ENCODE assay signal across 38 cellular contexts in the genomic region with DNA sequence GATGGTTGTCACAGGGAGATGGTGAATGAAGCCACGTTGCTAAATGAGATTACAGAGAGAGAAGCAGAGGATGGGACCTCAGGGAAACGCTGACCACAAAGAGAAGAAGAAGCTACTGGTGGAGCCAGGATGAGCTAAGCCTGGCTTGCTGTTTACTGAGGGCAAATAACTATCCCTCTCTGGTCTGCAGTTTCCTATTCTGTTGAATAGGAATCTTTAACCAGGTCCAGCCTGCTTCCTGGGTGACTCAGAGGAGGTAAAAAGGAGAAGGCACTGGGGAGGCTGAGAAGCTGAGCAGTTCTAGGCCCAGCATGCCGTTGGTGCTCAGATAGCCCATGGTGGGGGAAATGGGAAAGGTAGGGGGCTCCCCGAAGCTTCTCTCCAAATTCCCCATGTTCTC. TPM values are rescaled to one million over a fixed set of nuclear protein-coding genes. Genes with fewer than 3 reads are reported as not detected.
DNase-seq lines count a peak whose midpoint lies in the region; ATAC-seq lines count a peak whose summit lies in the region.
"Had no signal": no experiment of that assay in that cellular context is flagged by ENCODE, and none has a peak within 500 bp of the region (broad histone marks: within the 10 kb centered on the region; RNA-seq: fewer than 3 reads in every experiment).

No MANE protein-coding gene starts in this region.

- H3K4me3 Mint-ChIP-seq in activated T-helper 17 cell treated with anti-CD3 and anti-CD28 coated beads, Interleukin-2, amount 50 U/mL, for 72 hours: no peak overlapping the region
- H3K4me3 Mint-ChIP-seq: activated CD4-positive, alpha-beta T cell treated with anti-CD3 and anti-CD28 coated beads, Interleukin-2, amount 10 ng/mL, durations not matched to agents 7 days and 5 days; activated naive CD8-positive, alpha-beta T cell treated with anti-CD3 and anti-CD28 coated beads, Interleukin-2, amount 10 ng/mL, durations not matched to agents 7 days and 5 days; GM23338; HFFc6; immature natural killer cell; stimulated activated naive CD8-positive, alpha-beta T cell treated with anti-CD3 and anti-CD28 coated beads, Interleukin-15, Interleukin-2, amounts not matched to agents 100 ng/mL and 50 ng/mL, for 24 hours; WTC11 had no signal

- H3K4me2 ChIP-seq in neuronal stem cell (ENCODE audit: insufficient read depth, low read length, poor library complexity, severe bottlenecking): no peak overlapping the region

- peaks cover 0 to 91% (median 19%) of the 10 kb centered on the region in 3 experiments for H3K27me3 ChIP-seq in neuronal stem cell (ENCODE audit: control insufficient read depth in 3 of 3, insufficient read depth in 3 of 3, low read depth in 1 of 3, low read length in 3 of 3)
- H3K27me3 ChIP-seq: ascending aorta, colonic mucosa, right atrium auricular region, uterus had no signal

- H2BK12ac ChIP-seq in neuronal stem cell (ENCODE audit: low read length): no peak overlapping the region

- peak overlapping the region; percentile 25 for H3K27ac Mint-ChIP-seq in activated T-helper 17 cell treated with anti-CD3 and anti-CD28 coated beads, Interleukin-2, amount 50 U/mL, for 72 hours
- H3K27ac Mint-ChIP-seq: activated CD4-positive, alpha-beta T cell treated with anti-CD3 and anti-CD28 coated beads, Interleukin-2, amount 10 ng/mL, durations not matched to agents 7 days and 5 days; activated naive CD8-positive, alpha-beta T cell treated with anti-CD3 and anti-CD28 coated beads, Interleukin-2, amount 10 ng/mL, durations not matched to agents 7 days and 5 days; GM23338; HFFc6; immature natural killer cell; stimulated activated naive CD8-positive, alpha-beta T cell treated with anti-CD3 and anti-CD28 coated beads, Interleukin-15, Interleukin-2, amounts not matched to agents 100 ng/mL and 50 ng/mL, for 24 hours; WTC11 had no signal

- no peak overlapping the region for H3K27ac ChIP-seq in neuronal stem cell (replicated peaks; ENCODE audit: low read length)
- H3K27ac ChIP-seq: ascending aorta, colonic mucosa, left ventricle myocardium inferior, parathyroid adenoma, right atrium auricular region, thoracic aorta, uterus had no signal

- no peak overlapping the region for H2BK15ac ChIP-seq in neuronal stem cell (ENCODE audit: low read length)

- H4K91ac ChIP-seq in neuronal stem cell (ENCODE audit: low read depth, low read length, poor library complexity): no peak overlapping the region

- peak overlapping the region; percentile 76 for H3K18ac ChIP-seq in neuronal stem cell (ENCODE audit: low read length)

- H3K79me1 ChIP-seq in neuronal stem cell (ENCODE audit: low read depth, low read length): no peaks in the 10 kb centered on the region

- H2AK5ac ChIP-seq in neuronal stem cell (ENCODE audit: low read depth, low read length): no peak overlapping the region

- H2AFZ ChIP-seq in neuronal stem cell (ENCODE audit: low read length): no peak overlapping the region
- H2AFZ ChIP-seq: parathyroid adenoma had no signal

- no peaks in the 10 kb centered on the region for H3K36me3 ChIP-seq in neuronal stem cell (replicated peaks in 1 of 2; ENCODE audit: control insufficient read depth in 2 of 2, insufficient read depth in 2 of 2, low read length in 2 of 2)
- H3K36me3 ChIP-seq: ascending aorta, colonic mucosa, left ventricle myocardium inferior, right atrium auricular region, thoracic aorta, uterus had no signal

- peak; percentile 41 for DNase-seq in ACHN
- peak; percentile 29 for DNase-seq in HT-29 (ENCODE audit: low spot score)
- no peak for DNase-seq in neuronal stem cell (ENCODE audit: low spot score)
- DNase-seq in activated naive CD4-positive, alpha-beta T cell treated with Interleukin-2 at 50 U/mL for 16 hours: no peak
- no peak for DNase-seq in activated CD4-positive, alpha-beta T cell treated with anti-CD3 and anti-CD28 coated beads for 1 hour
- DNase-seq: activated CD4-positive, alpha-beta T cell treated with anti-CD3 and anti-CD28 coated beads, Interleukin-2, amount 10 ng/mL, durations not matched to agents 7 days and 5 days; activated effector memory CD4-positive, alpha-beta T cell treated with anti-CD3 and anti-CD28 coated beads, Interleukin-2, amount 50 U/mL, for 16 hours; activated naive CD8-positive, alpha-beta T cell treated with anti-CD3 and anti-CD28 coated beads, Interleukin-2, amount 10 ng/mL, durations not matched to agents 7 days and 5 days; activated T-cell treated with anti-CD3 and anti-CD28 coated beads, Interleukin-2, amount 50 U/mL, for 1 hour; C1 segment of cervical spinal cord; Caco-2; colonic mucosa; DMS79; effector CD8-positive, alpha-beta T cell; GF-D8; HFFc6; immature natural killer cell; left ventricle myocardium inferior; NCI-H2029 treated with DMSO at 0.1 percent for 48 hours; NCI-H526 treated with DMSO at 0.1 percent for 48 hours; stimulated activated CD4-positive, alpha-beta T cell treated with anti-CD3 and anti-CD28 coated beads, Interleukin-2, amount 100 ng/mL, for 24 hours; T-helper 9 cell; uterus had no signal

- H3K9me3 ChIP-seq in neuronal stem cell (replicated peaks in 1 of 2; ENCODE audit: control insufficient read depth in 2 of 2, insufficient read depth in 1 of 2, low read depth in 1 of 2, low read length in 2 of 2): no peaks in the 10 kb centered on the region
- H3K9me3 ChIP-seq: ascending aorta, Caco-2, colonic mucosa, left ventricle myocardium inferior, right atrium auricular region, thoracic aorta, uterus had no signal

- peaks cover 11% of the 10 kb centered on the region for H3K4me1 Mint-ChIP-seq in activated T-helper 17 cell treated with anti-CD3 and anti-CD28 coated beads, Interleukin-2, amount 50 U/mL, for 72 hours
- H3K4me1 Mint-ChIP-seq: immature natural killer cell had no signal

- no peak for ATAC-seq in activated T-helper 17 cell treated with anti-CD3 and anti-CD28 coated beads, Interleukin-2, amount 50 U/mL, for 72 hours (replicated peaks)
- no peak for ATAC-seq in GM21737 (IDR thresholded peaks at IDR 0.05; ENCODE audit: unreplicated experiment)

- H2BK5ac ChIP-seq in neuronal stem cell (ENCODE audit: low read length): no peak overlapping the region

- in situ Hi-C loops in ACHN (cut with HindIII; ENCODE audit: low pct_ligation_motif_present, low pct_unique_long_range_greater_than_20kb, low sequenced_read_pairs): no loop called here

- H3K27me3 Mint-ChIP-seq in activated T-helper 17 cell treated with anti-CD3 and anti-CD28 coated beads, Interleukin-2, amount 50 U/mL, for 72 hours: peaks cover 36% of the 10 kb centered on the region

- H3K9me3 Mint-ChIP-seq in activated T-helper 17 cell treated with anti-CD3 and anti-CD28 coated beads, Interleukin-2, amount 50 U/mL, for 72 hours: no peaks in the 10 kb centered on the region
- H3K9me3 Mint-ChIP-seq: activated CD4-positive, alpha-beta T cell treated with anti-CD3 and anti-CD28 coated beads, Interleukin-2, amount 10 ng/mL, durations not matched to agents 7 days and 5 days; activated naive CD8-positive, alpha-beta T cell treated with anti-CD3 and anti-CD28 coated beads, Interleukin-2, amount 10 ng/mL, durations not matched to agents 7 days and 5 days; HFFc6; immature natural killer cell; stimulated activated naive CD8-positive, alpha-beta T cell treated with anti-CD3 and anti-CD28 coated beads, Interleukin-15, Interleukin-2, amounts not matched to agents 100 ng/mL and 50 ng/mL, for 24 hours; WTC11 had no signal

- H2BK120ac ChIP-seq in neuronal stem cell (ENCODE audit: low read depth, low read length): no peak overlapping the region

- no peak overlapping the region for H4K8ac ChIP-seq in neuronal stem cell (ENCODE audit: low read depth, low read length)

- H3K36me3 Mint-ChIP-seq in activated T-helper 17 cell treated with anti-CD3 and anti-CD28 coated beads, Interleukin-2, amount 50 U/mL, for 72 hours (ENCODE audit: low read depth): no peaks in the 10 kb centered on the region
- H3K36me3 Mint-ChIP-seq: activated naive CD8-positive, alpha-beta T cell treated with anti-CD3 and anti-CD28 coated beads, Interleukin-2, amount 10 ng/mL, durations not matched to agents 7 days and 5 days; immature natural killer cell; WTC11 had no signal

- H3K23ac ChIP-seq in neuronal stem cell (ENCODE audit: low read depth, low read length, poor library complexity): no peak overlapping the region

- WGBS in neuronal stem cell (ENCODE audit: extremely low coverage in 2 of 2, insufficient read length in 2 of 2, insufficient replicate concordance in 1 of 2), 2 donors: no CpG with 5 or more reads among the region's 4 CpGs

- H3K4me1 ChIP-seq in neuronal stem cell (ENCODE audit: control insufficient read depth in 2 of 2, insufficient read depth in 1 of 2, low read depth in 1 of 2, low read length in 2 of 2): peaks cover 8 to 48% of the 10 kb centered on the region in 2 donors
- H3K4me1 ChIP-seq: colonic mucosa, uterus had no signal

- H3K4ac ChIP-seq in neuronal stem cell (ENCODE audit: low read length): no peak overlapping the region

- H3K9ac ChIP-seq in neuronal stem cell (ENCODE audit: low read depth, low read length, poor library complexity): no peak overlapping the region
- H3K9ac ChIP-seq: parathyroid adenoma had no signal

- H3K4me3 ChIP-seq in neuronal stem cell (ENCODE audit: low read length in 2 of 2): no peak overlapping the region
- H3K4me3 ChIP-seq: ascending aorta, colonic mucosa, GM23338, left ventricle myocardium inferior, right atrium auricular region, smooth muscle cell, thoracic aorta, uterus had no signal

- no peak overlapping the region for H3K14ac ChIP-seq in neuronal stem cell (ENCODE audit: low read length)

RNA-seq across cellular contexts. Expression of a gene that starts 29.6 kb away (rescaled TPM):
- 3.0 and 3.1 TPM in 2 replicates for total RNA-seq in HT-29 (2014; rRNA removed; shearing (Covaris generic))
- under 1 TPM; 0.43 to 0.58 TPM for total RNA-seq in activated T-helper 17 cell treated with anti-CD3 and anti-CD28 coated beads, Interleukin-2, amount 50 U/mL, for 72 hours
- polyA plus RNA-seq in neuronal stem cell (2013, experiment 1 of 2): 0.15 TPM
- polyA plus RNA-seq in neuronal stem cell (2013, experiment 2 of 2): 0.18 TPM
- total RNA-seq: activated CD8-positive, alpha-beta memory T cell treated with anti-CD3 and anti-CD28 coated beads for 36 hours; ascending aorta; cardiac septum; colonic mucosa; epithelial cell of proximal tubule; glomerular endothelial cell; GM23338; HFFc6; left ventricle myocardium inferior; right atrium auricular region; smooth muscle cell; thoracic aorta had no signal
- polyA plus RNA-seq: immature natural killer cell, smooth muscle cell had no signal

RNA-seq across cellular contexts. Expression of a gene that starts 32.2 kb away (rescaled TPM):
- total RNA-seq in HT-29 (2014; rRNA removed; shearing (Covaris generic)): not detected in 2 replicates
- not detected for total RNA-seq in activated T-helper 17 cell treated with anti-CD3 and anti-CD28 coated beads, Interleukin-2, amount 50 U/mL, for 72 hours
- polyA plus RNA-seq in neuronal stem cell (2013, experiment 1 of 2): not detected
- not detected for polyA plus RNA-seq in neuronal stem cell (2013, experiment 2 of 2)
- total RNA-seq: activated CD4-positive, alpha-beta T cell treated with anti-CD3 and anti-CD28 coated beads, Interleukin-2, amount 10 ng/mL, durations not matched to agents 7 days and 5 days; activated CD8-positive, alpha-beta memory T cell treated with anti-CD3 and anti-CD28 coated beads for 36 hours; activated naive CD8-positive, alpha-beta T cell treated with anti-CD3 and anti-CD28 coated beads, Interleukin-2, amount 10 ng/mL, durations not matched to agents 7 days and 5 days; ascending aorta; Caco-2; cardiac septum; colonic mucosa; epithelial cell of proximal tubule; glomerular endothelial cell; GM23338; HFFc6; left ventricle myocardium inferior; right atrium auricular region; smooth muscle cell; thoracic aorta; uterus; WTC11 had no signal
- polyA plus RNA-seq: GM23338, immature natural killer cell, neural cell, smooth muscle cell had no signal

Comparison
In these comparisons a context has a peak if more than half of its experiments do, and no peak if none do; other contexts are left out.
1. DNase-seq: peak in ACHN (single experiment) and HT-29 (single experiment); none in neuronal stem cell (single experiment), activated naive CD4-positive, alpha-beta T cell treated with Interleukin-2 at 50 U/mL for 16 hours (single experiment) and activated CD4-positive, alpha-beta T cell treated with anti-CD3 and anti-CD28 coated beads for 1 hour (single experiment).